ENCODE assay signal across 21 cellular contexts in the genomic region with DNA sequence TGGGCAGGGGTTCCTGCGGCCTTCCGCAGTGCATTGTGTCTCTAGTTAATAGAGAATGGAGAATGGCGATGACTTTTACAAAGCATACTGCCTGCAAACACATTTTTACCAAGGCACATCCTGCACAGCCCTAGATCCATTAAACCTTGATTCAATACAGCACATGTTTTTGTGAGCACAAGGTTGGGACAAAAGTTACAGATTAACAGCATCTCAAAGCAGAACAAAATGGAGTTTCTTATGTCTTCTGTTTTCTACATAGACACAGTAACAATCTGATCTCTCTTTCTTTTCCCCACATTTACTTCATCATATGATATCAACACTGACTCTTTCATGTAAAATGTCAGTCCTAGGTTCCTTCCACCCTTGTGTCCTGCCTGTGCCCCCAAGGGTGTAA.
A peak's percentile ranks its signal among the peaks of the same experiment; 100 is the strongest.
DNase-seq lines count a peak whose midpoint lies in the region; ATAC-seq, FAIRE-seq and TF ChIP-seq lines count a peak whose summit lies in the region.
"Had no signal": no experiment of that assay in that cellular context is flagged by ENCODE, and none has a peak within 500 bp of the region (broad histone marks: within the 10 kb centered on the region; RNA-seq: fewer than 3 reads in every experiment).

No MANE protein-coding gene starts in this region.

- H2BK5ac ChIP-seq in H1 (ENCODE audit: low read depth, low read length), result peak overlapping the region; percentile 98

- H3K27me3 ChIP-seq in H1 (replicated peaks in 1 of 4; ENCODE audit: control insufficient read depth in 3 of 4, extremely low read depth in 1 of 4, insufficient read depth in 3 of 4, low read length in 3 of 4) (no peaks in the 10 kb centered on the region), stomach smooth muscle (ENCODE audit: control insufficient read depth in 1 of 2, insufficient read depth in 2 of 2, low read length in 2 of 2) (no peaks in the 10 kb centered on the region)
- H3K27me3 ChIP-seq: BLaER1, SJCRH30 had no signal

- TF ChIP-seq EP300 in H1 (IDR thresholded peaks at IDR 0.05; ENCODE audit: borderline replicate concordance in 1 of 2, low read depth in 2 of 2, low read length in 2 of 2), result no peak

- H3K56ac ChIP-seq in H1 (replicated peaks; ENCODE audit: insufficient read length, low read depth, low read length), result no peak overlapping the region

- peaks cover 6% of the 10 kb centered on the region for H3K36me3 Mint-ChIP-seq in activated naive CD8-positive, alpha-beta T cell treated with anti-CD3 and anti-CD28 coated beads, Interleukin-2, amount 10 ng/mL, durations not matched to agents 7 days and 5 days
- peaks cover 2% of the 10 kb centered on the region for H3K36me3 Mint-ChIP-seq in activated naive CD8-positive, alpha-beta T cell treated with anti-CD3 and anti-CD28 coated beads for 36 hours
- peaks cover 4% of the 10 kb centered on the region for H3K36me3 Mint-ChIP-seq in nephron progenitor cell (ENCODE audit: low read depth)

- no peak for TF ChIP-seq RAD21 in H1 (IDR thresholded peaks at IDR 0.05 in 1 of 2, conservative IDR thresholded peaks at IDR 0.05 in 1 of 2; ENCODE audit: low read depth in 2 of 2, low read length in 2 of 2)

- H3K36me3 ChIP-seq in H1 (ENCODE audit: control insufficient read depth in 2 of 4, insufficient read depth in 4 of 4, low read length in 3 of 4) (peaks cover 0 to 4% (median 1%) of the 10 kb centered on the region in 4 experiments; a peak in 2 of 8 replicates), stomach smooth muscle (ENCODE audit: control insufficient read depth in 2 of 2, insufficient read depth in 2 of 2, low read length in 2 of 2) (no peaks in the 10 kb centered on the region)
- H3K36me3 ChIP-seq: BLaER1, SJCRH30 had no signal

- peak overlapping the region; percentile 80 to 99; a peak in 3 of 4 replicates for H3K4me2 ChIP-seq in H1 (ENCODE audit: insufficient read depth in 1 of 2, low read depth in 2 of 2, low read length in 2 of 2)
- H3K4me2 ChIP-seq: BLaER1 had no signal

- H3K4me3 Mint-ChIP-seq in activated naive CD8-positive, alpha-beta T cell treated with anti-CD3 and anti-CD28 coated beads, Interleukin-2, amount 10 ng/mL, durations not matched to agents 7 days and 5 days, result peak overlapping the region; percentile 49
- H3K4me3 Mint-ChIP-seq in activated naive CD8-positive, alpha-beta T cell treated with anti-CD3 and anti-CD28 coated beads for 36 hours, result no peak overlapping the region
- H3K4me3 Mint-ChIP-seq in nephron progenitor cell, result peak overlapping the region; percentile 3

- H2BK15ac ChIP-seq in H1 (ENCODE audit: low read length), result no peak overlapping the region; the same call in 1 of the 2 replicates

- no peak overlapping the region for H4K8ac ChIP-seq in H1 (ENCODE audit: extremely low read depth, insufficient read depth, low read length)

- TF ChIP-seq POLR2A in H1 (IDR thresholded peaks at IDR 0.05; ENCODE audit: control extremely low read depth in 1 of 2, low read depth in 2 of 2, low read length in 2 of 2), result no peak

- H3K14ac ChIP-seq in H1 (ENCODE audit: insufficient read length), result no peak overlapping the region

- no peaks in the 10 kb centered on the region for H3K9me3 ChIP-seq in H1 (ENCODE audit: insufficient read depth in 2 of 2, low read depth in 1 of 2, low read length in 1 of 2)
- no peaks in the 10 kb centered on the region for H3K9me3 ChIP-seq in stomach smooth muscle (ENCODE audit: control insufficient read depth in 2 of 2, low read length in 2 of 2)
- H3K9me3 ChIP-seq: BLaER1, SJCRH30 had no signal

- peaks cover 14% of the 10 kb centered on the region for H3K79me1 ChIP-seq in H1 (ENCODE audit: low read depth, low read length)

- H3K4me1 ChIP-seq in H1 (replicated peaks in 1 of 4; ENCODE audit: control insufficient read depth in 3 of 4, insufficient read depth in 4 of 4, low read length in 3 of 4) (peaks cover 28 to 72% (median 47%) of the 10 kb centered on the region in 4 experiments), stomach smooth muscle (ENCODE audit: control insufficient read depth, insufficient read depth, low read length) (peaks cover 60% of the 10 kb centered on the region)
- H3K4me1 ChIP-seq: BLaER1, SJCRH30 had no signal

- peak overlapping the region; percentile 84; the same call in 1 of the 2 replicates for H2AK5ac ChIP-seq in H1 (ENCODE audit: low read depth, low read length)

- 78% methylated on average over 3 of the region's 3 CpGs; no CpG with 5 or more reads in 1 of the 2 experiments for WGBS in H1 (ENCODE audit: extremely low coverage in 1 of 2, insufficient coverage in 1 of 2, insufficient read length in 1 of 2, insufficient replicate concordance in 2 of 2, low coverage in 1 of 2, low lambda C conversion rate in 2 of 2, missing lambda C conversion rate in 1 of 2), 2 experiments

- H3K4me3 ChIP-seq in H1 (ENCODE audit: extremely low read depth in 1 of 4, insufficient read depth in 2 of 4, low read depth in 3 of 4, low read length in 4 of 4) (peak overlapping the region in 1 of 4 experiments; percentile 60; a peak in 1 of 8 replicates), stomach smooth muscle (ENCODE audit: low read length in 2 of 2) (no peak overlapping the region)
- H3K4me3 ChIP-seq: BLaER1, SJCRH30 had no signal

- H3K79me2 ChIP-seq in H1 (ENCODE audit: control insufficient read depth in 1 of 2, insufficient read depth in 2 of 2, low read length in 2 of 2), result peaks cover 31 to 77% of the 10 kb centered on the region in 2 experiments

- no peaks in the 10 kb centered on the region for H3K27me3 Mint-ChIP-seq in activated naive CD8-positive, alpha-beta T cell treated with anti-CD3 and anti-CD28 coated beads, Interleukin-2, amount 10 ng/mL, durations not matched to agents 7 days and 5 days
- no peaks in the 10 kb centered on the region for H3K27me3 Mint-ChIP-seq in activated naive CD8-positive, alpha-beta T cell treated with anti-CD3 and anti-CD28 coated beads for 36 hours
- H3K27me3 Mint-ChIP-seq in nephron progenitor cell (ENCODE audit: low read depth, poor library complexity), result peaks cover 21% of the 10 kb centered on the region

- no peak for DNase-seq in activated naive CD8-positive, alpha-beta T cell treated with anti-CD3 and anti-CD28 coated beads, Interleukin-2, amount 10 ng/mL, durations not matched to agents 7 days and 5 days
- no peak for DNase-seq in activated naive CD8-positive, alpha-beta T cell treated with anti-CD3 and anti-CD28 coated beads for 36 hours
- DNase-seq in H1 (ENCODE audit: low read depth in 1 of 2, low spot score in 2 of 2) (no peak), nephron progenitor cell (no peak), HCEC 1CT (no peak), NK-92 (lab: John Stamatoyannopoulos, UW; ENCODE audit: unreplicated experiment) (no peak)
- DNase-seq in activated CD4-positive, alpha-beta T cell treated with anti-CD3 and anti-CD28 coated beads for 1 hour, result no peak
- DNase-seq: DMS153; KBM-7; NCI-H1048; NCI-H146; NCI-H2081 treated with DMSO at 0.1 percent for 48 hours; NCI-H226; NCI-H526; NK-92 treated with Interleukin-12 subunit alpha and Interleukin-12 subunit beta, amount 100 ng/mL, for 24 hours; OCI-M1; RPMI8226; SJCRH30 had no signal

- no peak overlapping the region for H3K9ac ChIP-seq in H1 (replicated peaks in 1 of 4; ENCODE audit: extremely low read depth in 1 of 4, low read depth in 3 of 4, low read length in 3 of 4)
- H3K9ac ChIP-seq in stomach smooth muscle (ENCODE audit: low read length in 2 of 2), result no peak overlapping the region
- H3K9ac ChIP-seq: BLaER1 had no signal

- H3K27ac ChIP-seq in H1 (ENCODE audit: low read depth, low read length), result peak overlapping the region; percentile 71; the same call in 1 of the 2 replicates
- peak overlapping the region; percentile 62 for H3K27ac ChIP-seq in stomach smooth muscle (ENCODE audit: low read length)
- H3K27ac ChIP-seq: 22Rv1, BLaER1, SJCRH30 had no signal

- no peak overlapping the region for H2BK20ac ChIP-seq in H1 (ENCODE audit: low read length)

- H3K4ac ChIP-seq in H1 (replicated peaks; ENCODE audit: insufficient read length, low read depth, low read length), result no peak overlapping the region

- H4K91ac ChIP-seq in H1 (replicated peaks; ENCODE audit: insufficient read length, low read length), result no peak overlapping the region

- POLR2A ChIA-PET in activated naive CD8-positive, alpha-beta T cell treated with anti-CD3 and anti-CD28 coated beads, Interleukin-2, amount 10 ng/mL, durations not matched to agents 7 days and 5 days (lab: Charles Lee), result no interaction called here
- POLR2A ChIA-PET in H1 (lab: Charles Lee; ENCODE audit: partially characterized antibody), result interaction anchor here (1.1 to 3.9 kb wide), 6 partner anchors 11 to 110 kb away, joined by 5 to 25 read pairs (median 8); a partner anchor contains a TSS

- no peak overlapping the region for H3K23ac ChIP-seq in H1 (ENCODE audit: insufficient read length)

- CTCF ChIA-PET in H1 (lab: Charles Lee; ENCODE audit: partially characterized antibody), result interaction anchor here (1.7 kb wide), 1 partner anchor 23 kb away, joined by 4 read pairs; no protein-coding TSS in a partner anchor

- H2BK120ac ChIP-seq in H1 (replicated peaks; ENCODE audit: low read depth, low read length), result no peak overlapping the region

- H3K4me1 Mint-ChIP-seq in activated naive CD8-positive, alpha-beta T cell treated with anti-CD3 and anti-CD28 coated beads, Interleukin-2, amount 10 ng/mL, durations not matched to agents 7 days and 5 days, result peaks cover 42% of the 10 kb centered on the region
- peaks cover 6% of the 10 kb centered on the region for H3K4me1 Mint-ChIP-seq in activated naive CD8-positive, alpha-beta T cell treated with anti-CD3 and anti-CD28 coated beads for 36 hours
- H3K4me1 Mint-ChIP-seq in nephron progenitor cell, result peaks cover 59% of the 10 kb centered on the region

- TF ChIP-seq CTCF in H1 (IDR thresholded peaks at IDR 0.05; ENCODE audit: control extremely low read depth in 1 of 3, insufficient read depth in 1 of 3, low read depth in 1 of 3, low read length in 3 of 3) (no peak), nephron progenitor cell (IDR thresholded peaks at IDR 0.05) (no peak)

- no peak for ATAC-seq in activated naive CD8-positive, alpha-beta T cell treated with anti-CD3 and anti-CD28 coated beads, Interleukin-2, amount 10 ng/mL, durations not matched to agents 7 days and 5 days (ENCODE audit: low read depth)

- no peak overlapping the region for H4K5ac ChIP-seq in H1 (ENCODE audit: insufficient read length, low read depth, low read length)

- no peak overlapping the region for H2AFZ ChIP-seq in H1 (ENCODE audit: low read length)

- no peak overlapping the region for H3K27ac Mint-ChIP-seq in activated naive CD8-positive, alpha-beta T cell treated with anti-CD3 and anti-CD28 coated beads, Interleukin-2, amount 10 ng/mL, durations not matched to agents 7 days and 5 days
- H3K27ac Mint-ChIP-seq in activated naive CD8-positive, alpha-beta T cell treated with anti-CD3 and anti-CD28 coated beads for 36 hours, result no peak overlapping the region
- H3K27ac Mint-ChIP-seq in nephron progenitor cell, result no peak overlapping the region

- no peak for FAIRE-seq in H1 (lab: Jason Lieb, UNC)

- H3K18ac ChIP-seq in H1 (ENCODE audit: extremely low read depth, low read length), result peak overlapping the region; percentile 78

- peaks cover 24% of the 10 kb centered on the region for H3K23me2 ChIP-seq in H1 (ENCODE audit: low read depth, low read length)

- peak overlapping the region; percentile 98 for H2BK12ac ChIP-seq in H1 (ENCODE audit: low read depth, low read length)

- no peaks in the 10 kb centered on the region for H3K9me3 Mint-ChIP-seq in activated naive CD8-positive, alpha-beta T cell treated with anti-CD3 and anti-CD28 coated beads, Interleukin-2, amount 10 ng/mL, durations not matched to agents 7 days and 5 days
- H3K9me3 Mint-ChIP-seq in activated naive CD8-positive, alpha-beta T cell treated with anti-CD3 and anti-CD28 coated beads for 36 hours, result no peaks in the 10 kb centered on the region
- no peaks in the 10 kb centered on the region for H3K9me3 Mint-ChIP-seq in nephron progenitor cell

- H4K20me1 ChIP-seq in H1 (replicated peaks in 1 of 2; ENCODE audit: control insufficient read depth in 1 of 2, insufficient read depth in 2 of 2, low read length in 2 of 2), result peaks cover 4 to 21% of the 10 kb centered on the region in 2 experiments
- H4K20me1 ChIP-seq: BLaER1 had no signal
